Comparison of ENCODE assay signal across 14 cellular contexts in the genomic region with DNA sequence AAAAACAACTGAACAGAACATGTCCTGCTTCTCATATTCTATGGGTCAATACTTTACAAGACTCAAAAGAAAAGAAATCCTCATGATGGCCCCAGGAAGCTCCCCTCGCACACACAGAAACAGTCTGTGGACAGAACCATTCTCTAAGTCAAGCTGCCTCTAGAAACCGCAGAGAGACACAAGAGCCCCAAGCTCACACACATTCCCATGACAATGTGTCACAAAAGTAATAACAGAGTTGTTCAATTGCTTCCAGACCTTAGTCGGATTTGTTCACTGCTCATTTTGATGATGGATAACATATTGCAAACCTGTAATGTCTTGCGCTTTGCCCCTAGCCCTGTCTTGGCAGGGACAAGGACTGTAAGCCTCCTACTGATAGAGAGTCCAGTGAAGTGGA.
DNase-seq lines count a peak whose midpoint lies in the region; ATAC-seq and TF ChIP-seq lines count a peak whose summit lies in the region.
"Had no signal": no experiment of that assay in that cellular context is flagged by ENCODE, and none has a peak within 500 bp of the region (broad histone marks: within the 10 kb centered on the region; RNA-seq: fewer than 3 reads in every experiment).

No MANE protein-coding gene starts in this region.

- H3K27me3 ChIP-seq in SK-N-SH (ENCODE audit: insufficient read depth) (no peaks in the 10 kb centered on the region), heart right ventricle (no peaks in the 10 kb centered on the region), skeletal muscle satellite cell (ENCODE audit: control insufficient read depth, insufficient read depth, low read length) (no peaks in the 10 kb centered on the region)
- H3K27me3 ChIP-seq: upper lobe of right lung had no signal

- H3K36me3 ChIP-seq in SK-N-SH (replicated peaks in 1 of 2; ENCODE audit: control insufficient read depth in 1 of 2, insufficient read depth in 2 of 2, low read length in 1 of 2) (peaks cover 27 to 48% of the 10 kb centered on the region in 2 experiments), heart right ventricle (peaks cover 0 to 38% (median 13%) of the 10 kb centered on the region in 9 donors), skeletal muscle satellite cell (ENCODE audit: insufficient read depth, low read length) (peaks cover 21% of the 10 kb centered on the region)
- H3K36me3 ChIP-seq: upper lobe of right lung had no signal

- no peaks in the 10 kb centered on the region; the same call in 1 of the 2 replicates for H4K20me1 ChIP-seq in SK-N-SH (ENCODE audit: insufficient read depth)

- DNase-seq in Daoy (ENCODE audit: low read depth) (peak; percentile 25), SK-N-SH (no peak), heart right ventricle (no peak), epidermal melanocyte (ENCODE audit: insufficient read length, low spot score) (no peak), DMS53 (lab: John Stamatoyannopoulos, UW) (no peak), hepatic stellate cell (ENCODE audit: low spot score) (no peak)
- DNase-seq: activated CD8-positive, alpha-beta memory T cell treated with anti-CD3 and anti-CD28 coated beads, Interleukin-2, amount 10 ng/mL, durations not matched to agents 7 days and 5 days; activated naive CD8-positive, alpha-beta T cell treated with anti-CD3 and anti-CD28 coated beads, Interleukin-2, amount 50 U/mL, for 24 hours; CD4-positive, CD25-positive, alpha-beta regulatory T cell; occipital lobe; T1000; upper lobe of right lung had no signal

- no peak for TF ChIP-seq RAD21 in SK-N-SH (IDR thresholded peaks at IDR 0.05; ENCODE audit: low read length)

- H3K4me3 ChIP-seq in SK-N-SH (ENCODE audit: low read depth in 2 of 2, low read length in 1 of 2) (no peak overlapping the region), heart right ventricle (no peak overlapping the region), skeletal muscle satellite cell (ENCODE audit: low read length) (peak overlapping the region; percentile 5)
- H3K4me3 ChIP-seq: upper lobe of right lung had no signal

- no peak for TF ChIP-seq EP300 in SK-N-SH (IDR thresholded peaks at IDR 0.05; ENCODE audit: borderline replicate concordance in 1 of 2, low read depth in 1 of 2, low read length in 1 of 2)

- H3K9me2 ChIP-seq in SK-N-SH: no peaks in the 10 kb centered on the region

- intact Hi-C loops in heart right ventricle (cut with DNase I): no loop called here

- no peak overlapping the region for H2AFZ ChIP-seq in SK-N-SH (ENCODE audit: low read depth)

- H3K4me2 ChIP-seq in SK-N-SH (no peak overlapping the region), skeletal muscle satellite cell (ENCODE audit: low read length) (peak overlapping the region; percentile 53)

- POLR2A ChIA-PET in SK-N-SH (lab: Yijun Ruan, JAX): no interaction called here

- ATAC-seq in heart right ventricle: peak in 3 of 8 donors; percentile 2 to 8 (median 5)
- no peak for ATAC-seq in HG02623 (IDR thresholded peaks at IDR 0.05; ENCODE audit: unreplicated experiment)

- TF ChIP-seq CTCF in SK-N-SH (IDR thresholded peaks at IDR 0.05) (no peak), heart right ventricle (IDR thresholded peaks at IDR 0.05) (no peak)

- H3K9ac ChIP-seq in SK-N-SH (no peak overlapping the region), skeletal muscle satellite cell (ENCODE audit: low read depth, low read length) (peak overlapping the region; percentile 45)

- H3K9me3 ChIP-seq in SK-N-SH (no peaks in the 10 kb centered on the region), heart right ventricle (no peaks in the 10 kb centered on the region), skeletal muscle satellite cell (replicated peaks; ENCODE audit: low read length) (no peaks in the 10 kb centered on the region)
- H3K9me3 ChIP-seq: upper lobe of right lung had no signal

- H3K79me2 ChIP-seq in SK-N-SH (ENCODE audit: insufficient read depth): peaks cover 20% of the 10 kb centered on the region; the same call in 1 of the 2 replicates

- CTCF ChIA-PET in SK-N-SH (lab: Yijun Ruan, JAX): interaction anchor here (0.6 kb wide), 1 partner anchor 110 kb away, joined by 3 read pairs; no protein-coding TSS in a partner anchor

- peaks cover 19% of the 10 kb centered on the region for H3F3A ChIP-seq in SK-N-SH (replicated peaks; ENCODE audit: insufficient read depth)

- peaks cover 31 to 41% of the 10 kb centered on the region in 2 experiments for H3K4me1 ChIP-seq in SK-N-SH (ENCODE audit: control insufficient read depth in 1 of 2, insufficient read depth in 2 of 2, low read depth in 1 of 2, low read length in 1 of 2)
- H3K4me1 ChIP-seq in heart right ventricle: peaks cover 16 to 67% (median 63%) of the 10 kb centered on the region in 9 donors
- H3K4me1 ChIP-seq in skeletal muscle satellite cell (ENCODE audit: control insufficient read depth, insufficient read depth, low read length): peaks cover 52% of the 10 kb centered on the region

- WGBS in SK-N-SH (ENCODE audit: low lambda C conversion rate): 85% methylated on average over 4 of the region's 4 CpGs
- WGBS in heart right ventricle, 2 donors: 79 to 85% methylated on average over 4 of the region's 4 CpGs

- peak overlapping the region; percentile 8 to 68; a peak in 3 of 4 replicates for H3K27ac ChIP-seq in SK-N-SH (ENCODE audit: low read depth in 2 of 2, low read length in 1 of 2)
- H3K27ac ChIP-seq in heart right ventricle: peak overlapping the region in 9 of 10 donors; percentile 32 to 82 (median 67)
- H3K27ac ChIP-seq: upper lobe of right lung had no signal

TF ChIP-seq in SK-N-SH, 30 proteins besides CTCF, POLR2A, EP300 and RAD21:
- no peak for TF ChIP-seq MXI1 (IDR thresholded peaks at IDR 0.05; ENCODE audit: low read depth, low read length)
- TF ChIP-seq EZH2phosphoT487 (IDR thresholded peaks at IDR 0.05; ENCODE audit: borderline replicate concordance, low read depth): no peak
- TF ChIP-seq SMC3 (IDR thresholded peaks at IDR 0.05; ENCODE audit: low read depth, low read length): no peak
- TF ChIP-seq ELF1 (IDR thresholded peaks at IDR 0.05): no peak
- TF ChIP-seq FOXJ3 (CRISPR knock-in tag; IDR thresholded peaks at IDR 0.05): no peak
- TF ChIP-seq RXRA (IDR thresholded peaks at IDR 0.05; ENCODE audit: borderline replicate concordance, low read depth): no peak
- no peak for TF ChIP-seq TCF12 (IDR thresholded peaks at IDR 0.05)
- TF ChIP-seq RCOR1 (IDR thresholded peaks at IDR 0.05; ENCODE audit: low read length): no peak
- TF ChIP-seq TEAD4 (IDR thresholded peaks at IDR 0.05; ENCODE audit: borderline replicate concordance, insufficient read depth): no peak
